In genomic region chr3:152307829-152308474, GRCh38 we compare ENCODE assay signal across 8 cellular contexts. TPM values are rescaled to one million over a fixed set of nuclear protein-coding genes. Genes with fewer than 3 reads are reported as not detected.
DNase-seq lines count a peak whose midpoint lies in the region; ATAC-seq and FAIRE-seq lines count a peak whose summit lies in the region.

No MANE protein-coding gene starts in this region.

- H3K4me1 ChIP-seq in small intestine (ENCODE audit: control insufficient read depth in 2 of 2, insufficient read depth in 1 of 2, low read depth in 1 of 2, low read length in 1 of 2), result peaks cover 5 to 20% of the 10 kb centered on the region in 2 donors

- H3K27ac Mint-ChIP-seq in T-helper 17 cell, result peak overlapping the region; percentile 95

- H3K9me3 ChIP-seq in T-helper 17 cell (ENCODE audit: control insufficient read depth, low read length, poor library complexity, severe bottlenecking) (no peaks in the 10 kb centered on the region), small intestine (ENCODE audit: control insufficient read depth, low read depth) (no peaks in the 10 kb centered on the region)

- WGBS in small intestine, 3 donors, result 10 to 43% (median 16%) methylated on average over 1 of the region's 1 CpG

- ATAC-seq in GM19463 (IDR thresholded peaks at IDR 0.05; ENCODE audit: unreplicated experiment) (peak; percentile 55), T-helper 17 cell (no peak), HG02623 (IDR thresholded peaks at IDR 0.05; ENCODE audit: unreplicated experiment) (no peak)

- H3K27ac ChIP-seq in small intestine (ENCODE audit: low read depth in 1 of 2, low read length in 1 of 2), result peak overlapping the region; percentile 60 to 72
- no peak overlapping the region for H3K27ac ChIP-seq in substantia nigra (ENCODE audit: low read depth, low read length, poor library complexity, severe bottlenecking)

- H3K36me3 ChIP-seq in small intestine (ENCODE audit: control insufficient read depth in 2 of 2, insufficient read depth in 2 of 2, low read length in 2 of 2), result no peaks in the 10 kb centered on the region

- H3K36me3 Mint-ChIP-seq in T-helper 17 cell (ENCODE audit: low read depth), result peaks cover 3% of the 10 kb centered on the region

- no peak overlapping the region for H3K4me3 ChIP-seq in small intestine (ENCODE audit: low read depth in 1 of 2, low read length in 2 of 2)

- H3K4me1 Mint-ChIP-seq in T-helper 17 cell, result peaks cover 47% of the 10 kb centered on the region

- H3K4me3 Mint-ChIP-seq in T-helper 17 cell, result peak overlapping the region; percentile 47

- no peak for DNase-seq in T-helper 17 cell
- peak; percentile 41 for DNase-seq in small intestine
- no peak for DNase-seq in stimulated activated CD4-positive, alpha-beta T cell treated with anti-CD3 and anti-CD28 coated beads, Interleukin-15, amount 100 ng/mL, for 24 hours
- no peak for DNase-seq in GM19240 (ENCODE audit: insufficient read length, low spot score)
- DNase-seq in substantia nigra (lab: John Stamatoyannopoulos, UW), result no peak

- no peaks in the 10 kb centered on the region for H3K27me3 ChIP-seq in small intestine (ENCODE audit: control insufficient read depth in 2 of 2, insufficient read depth in 2 of 2, low read length in 2 of 2)

- FAIRE-seq in islet of Langerhans (lab: Jason Lieb, UNC) (peak; percentile 21), small intestine (lab: Jason Lieb, UNC) (no peak)

- H3K27me3 Mint-ChIP-seq in T-helper 17 cell, result no peaks in the 10 kb centered on the region

RNA-seq across cellular contexts. Expression of gene MBNL1, which starts 39.2 kb away (rescaled TPM):
- 100 to 1,000 TPM; 641 to 725 TPM for total RNA-seq in T-helper 17 cell
- polyA plus RNA-seq in small intestine, result 10 to 100 TPM; 39.6 to 41.2 (median 40.0) TPM
